26 cellular contexts compared by ENCODE assay signal in the genomic region with DNA sequence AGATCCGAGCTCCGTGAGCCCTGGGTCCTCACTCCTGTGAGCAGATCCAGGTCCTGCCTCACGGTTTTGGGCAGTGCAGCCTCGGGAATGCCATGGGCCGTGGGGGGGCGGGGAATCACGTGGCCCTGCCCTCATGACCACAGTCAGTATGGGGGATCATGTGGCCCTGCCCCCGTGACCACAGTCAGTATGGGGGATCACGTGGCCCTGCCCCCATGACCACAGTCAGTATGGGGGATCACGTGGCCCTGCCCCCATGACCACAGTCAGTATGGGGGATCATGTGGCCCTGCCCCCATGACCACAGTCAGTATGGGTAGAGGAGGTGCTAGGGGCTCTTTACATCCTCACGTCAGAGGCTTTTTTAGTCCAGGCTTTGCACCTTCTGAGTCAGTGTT.
DNase-seq lines count a peak whose midpoint lies in the region; ATAC-seq and TF ChIP-seq lines count a peak whose summit lies in the region.
"Had no signal": no experiment of that assay in that cellular context is flagged by ENCODE, and none has a peak within 500 bp of the region (broad histone marks: within the 10 kb centered on the region; RNA-seq: fewer than 3 reads in every experiment).

No MANE protein-coding gene starts in this region.

- H3K27me3 Mint-ChIP-seq in activated T-helper 2 cell treated with anti-CD3 and anti-CD28 coated beads, Interferon-gamma antibody, Interleukin-2, Interleukin-4, amounts not matched to agents 10 μg/mL and 5 μg/mL and 100 μg/mL, durations not matched to agents 14 hours and 24 hours and 36 hours (ENCODE audit: low read depth), result no peaks in the 10 kb centered on the region
- no peaks in the 10 kb centered on the region for H3K27me3 Mint-ChIP-seq in activated T-cell treated with anti-CD3 and anti-CD28 coated beads, Interleukin-2, amount 50 U/mL, for 4 hours (ENCODE audit: low read depth)
- H3K27me3 Mint-ChIP-seq: CD8-positive, alpha-beta memory T cell; naive thymus-derived CD8-positive, alpha-beta T cell; type B pancreatic cell had no signal

- DNase-seq in right cardiac atrium (peak in 2 of 3 donors; percentile 32 to 41), cardiac septum (ENCODE audit: low spot score) (no peak), hypothalamus (lab: John Stamatoyannopoulos, UW) (peak in 47 of 51 donors; percentile 18 to 97 (median 77)), posterior cingulate gyrus (peak; percentile 69 to 97 (median 84)), colonic mucosa (no peak), middle frontal gyrus (ENCODE audit: extremely low spot score, low spot score) (no peak)
- DNase-seq in activated T-helper 2 cell treated with anti-CD3 and anti-CD28 coated beads, Interferon-gamma antibody, Interleukin-2, Interleukin-4, amounts not matched to agents 10 μg/mL and 5 μg/mL and 100 μg/mL, durations not matched to agents 14 hours and 24 hours and 36 hours (ENCODE audit: low spot score), result no peak
- DNase-seq in activated T-cell treated with anti-CD3 and anti-CD28 coated beads, Interleukin-2, amount 50 U/mL, for 4 hours, result no peak
- DNase-seq: 8988T; activated CD4-positive, alpha-beta T cell treated with anti-CD3 and anti-CD28 coated beads for 4 hours; activated naive CD4-positive, alpha-beta T cell treated with anti-CD3 and anti-CD28 coated beads for 36 hours; activated T-cell treated with anti-CD3 and anti-CD28 coated beads, Interleukin-2, amount 50 U/mL, for 48 hours; CD8-positive, alpha-beta memory T cell; dermis blood vessel endothelial cell; DMS53; glutamatergic neuron; KBM-7; mesendoderm; naive thymus-derived CD8-positive, alpha-beta T cell; NCI-H2171 treated with DMSO at 0.1 percent for 48 hours; NCI-H524; sigmoid colon; stomach had no signal

- H3K9me3 Mint-ChIP-seq in activated T-helper 2 cell treated with anti-CD3 and anti-CD28 coated beads, Interferon-gamma antibody, Interleukin-2, Interleukin-4, amounts not matched to agents 10 μg/mL and 5 μg/mL and 100 μg/mL, durations not matched to agents 14 hours and 24 hours and 36 hours, result no peaks in the 10 kb centered on the region
- no peaks in the 10 kb centered on the region for H3K9me3 Mint-ChIP-seq in activated T-cell treated with anti-CD3 and anti-CD28 coated beads, Interleukin-2, amount 50 U/mL, for 4 hours
- H3K9me3 Mint-ChIP-seq: activated naive CD4-positive, alpha-beta T cell treated with anti-CD3 and anti-CD28 coated beads for 36 hours; CD8-positive, alpha-beta memory T cell; naive thymus-derived CD8-positive, alpha-beta T cell; T-helper 1 cell treated with Interleukin-12 subunit alpha and Interleukin-12 subunit beta and Interleukin-4 antibody, amounts not matched to agents 30 μg/mL and 1 μg/mL, for 36 hours; type B pancreatic cell had no signal

- H3K27ac ChIP-seq in right cardiac atrium (ENCODE audit: low read length) (no peak overlapping the region), colonic mucosa (no peak overlapping the region)
- H3K27ac ChIP-seq: pancreas, sigmoid colon, stomach had no signal

- no peak overlapping the region for H3K27ac Mint-ChIP-seq in activated T-helper 2 cell treated with anti-CD3 and anti-CD28 coated beads, Interferon-gamma antibody, Interleukin-2, Interleukin-4, amounts not matched to agents 10 μg/mL and 5 μg/mL and 100 μg/mL, durations not matched to agents 14 hours and 24 hours and 36 hours
- H3K27ac Mint-ChIP-seq: activated naive CD4-positive, alpha-beta T cell treated with anti-CD3 and anti-CD28 coated beads for 36 hours; naive thymus-derived CD8-positive, alpha-beta T cell; T-helper 1 cell treated with Interleukin-12 subunit alpha and Interleukin-12 subunit beta and Interleukin-4 antibody, amounts not matched to agents 30 μg/mL and 1 μg/mL, for 36 hours; type B pancreatic cell had no signal

- H3K4me3 Mint-ChIP-seq in activated T-helper 2 cell treated with anti-CD3 and anti-CD28 coated beads, Interferon-gamma antibody, Interleukin-2, Interleukin-4, amounts not matched to agents 10 μg/mL and 5 μg/mL and 100 μg/mL, durations not matched to agents 14 hours and 24 hours and 36 hours (ENCODE audit: low read depth), result no peak overlapping the region
- no peak overlapping the region for H3K4me3 Mint-ChIP-seq in activated T-cell treated with anti-CD3 and anti-CD28 coated beads, Interleukin-2, amount 50 U/mL, for 4 hours
- H3K4me3 Mint-ChIP-seq: activated naive CD4-positive, alpha-beta T cell treated with anti-CD3 and anti-CD28 coated beads for 36 hours; CD8-positive, alpha-beta memory T cell; naive thymus-derived CD8-positive, alpha-beta T cell; T-helper 1 cell treated with Interleukin-12 subunit alpha and Interleukin-12 subunit beta and Interleukin-4 antibody, amounts not matched to agents 30 μg/mL and 1 μg/mL, for 36 hours; type B pancreatic cell had no signal

- H3K27me3 ChIP-seq in right cardiac atrium (ENCODE audit: control insufficient read depth, insufficient read depth) (no peaks in the 10 kb centered on the region), colonic mucosa (no peaks in the 10 kb centered on the region)
- H3K27me3 ChIP-seq: pancreas had no signal

- H3K4me3 ChIP-seq in right cardiac atrium (ENCODE audit: low read length) (no peak overlapping the region), colonic mucosa (no peak overlapping the region)
- H3K4me3 ChIP-seq: pancreas, sigmoid colon, stomach had no signal

- WGBS in right cardiac atrium, result 71% methylated on average over 11 of the region's 11 CpGs

- no peak for TF ChIP-seq CTCF in colonic mucosa (IDR thresholded peaks at IDR 0.05)

- intact Hi-C loops in right cardiac atrium (cut with DNase I), result no loop called here
- intact Hi-C loops in cardiac septum (cut with DNase I), result no loop called here
- intact Hi-C loops in posterior cingulate gyrus (cut with DNase I), result loop anchor here (5.0 to 10.0 kb wide), 3 partner anchors 54 to 166 kb away; a partner anchor contains a TSS
- intact Hi-C loops in colonic mucosa (cut with DNase I), result no loop called here
- intact Hi-C loops in activated T-helper 2 cell treated with anti-CD3 and anti-CD28 coated beads, Interferon-gamma antibody, Interleukin-2, Interleukin-4, amounts not matched to agents 10 μg/mL and 5 μg/mL and 100 μg/mL, durations not matched to agents 14 hours and 24 hours and 36 hours (cut with micrococcal nuclease), result no loop called here

- no peaks in the 10 kb centered on the region for H3K4me1 Mint-ChIP-seq in activated T-helper 2 cell treated with anti-CD3 and anti-CD28 coated beads, Interferon-gamma antibody, Interleukin-2, Interleukin-4, amounts not matched to agents 10 μg/mL and 5 μg/mL and 100 μg/mL, durations not matched to agents 14 hours and 24 hours and 36 hours (ENCODE audit: low read depth)
- H3K4me1 Mint-ChIP-seq in activated T-cell treated with anti-CD3 and anti-CD28 coated beads, Interleukin-2, amount 50 U/mL, for 4 hours (ENCODE audit: low read depth), result no peaks in the 10 kb centered on the region
- H3K4me1 Mint-ChIP-seq: naive thymus-derived CD8-positive, alpha-beta T cell had no signal

- no peak overlapping the region for H3K9ac ChIP-seq in colonic mucosa (ENCODE audit: low read depth in 2 of 2, low read length in 2 of 2)

- H3K4me1 ChIP-seq in right cardiac atrium (ENCODE audit: control insufficient read depth, insufficient read depth, low read length), result no peaks in the 10 kb centered on the region
- no peaks in the 10 kb centered on the region for H3K4me1 ChIP-seq in colonic mucosa
- H3K4me1 ChIP-seq: pancreas, sigmoid colon, stomach had no signal

- H3K9me3 ChIP-seq in right cardiac atrium (ENCODE audit: control insufficient read depth, low read length), result no peaks in the 10 kb centered on the region
- no peaks in the 10 kb centered on the region for H3K9me3 ChIP-seq in colonic mucosa
- H3K9me3 ChIP-seq: pancreas, sigmoid colon, stomach had no signal

- no peaks in the 10 kb centered on the region for H3K36me3 ChIP-seq in colonic mucosa
- H3K36me3 ChIP-seq: pancreas, sigmoid colon had no signal

- no peaks in the 10 kb centered on the region for H3K36me3 Mint-ChIP-seq in activated T-helper 2 cell treated with anti-CD3 and anti-CD28 coated beads, Interferon-gamma antibody, Interleukin-2, Interleukin-4, amounts not matched to agents 10 μg/mL and 5 μg/mL and 100 μg/mL, durations not matched to agents 14 hours and 24 hours and 36 hours (ENCODE audit: low read depth)
- H3K36me3 Mint-ChIP-seq in activated T-cell treated with anti-CD3 and anti-CD28 coated beads, Interleukin-2, amount 50 U/mL, for 4 hours (ENCODE audit: insufficient read depth), result peaks cover 7% of the 10 kb centered on the region

- ATAC-seq in right cardiac atrium, result no peak
- ATAC-seq in activated T-cell treated with anti-CD3 and anti-CD28 coated beads, Interleukin-2, amount 50 U/mL, for 4 hours, result no peak
- ATAC-seq: naive thymus-derived CD8-positive, alpha-beta T cell; pancreas had no signal

Comparison
In these comparisons a context has a peak if more than half of its experiments do, and no peak if none do; other contexts are left out.
1. DNase-seq: peak in right cardiac atrium (2 of 3), hypothalamus (47 of 51) and posterior cingulate gyrus (10 of 10); none in cardiac septum (single experiment), colonic mucosa (single experiment), activated T-helper 2 cell treated with anti-CD3 and anti-CD28 coated beads, Interferon-gamma antibody, Interleukin-2, Interleukin-4, amounts not matched to agents 10 μg/mL and 5 μg/mL and 100 μg/mL, durations not matched to agents 14 hours and 24 hours and 36 hours (single experiment), activated T-cell treated with anti-CD3 and anti-CD28 coated beads, Interleukin-2, amount 50 U/mL, for 4 hours (single experiment) and middle frontal gyrus (single experiment).